Comparison of ENCODE assay signal across 14 cellular contexts in the genomic region with DNA sequence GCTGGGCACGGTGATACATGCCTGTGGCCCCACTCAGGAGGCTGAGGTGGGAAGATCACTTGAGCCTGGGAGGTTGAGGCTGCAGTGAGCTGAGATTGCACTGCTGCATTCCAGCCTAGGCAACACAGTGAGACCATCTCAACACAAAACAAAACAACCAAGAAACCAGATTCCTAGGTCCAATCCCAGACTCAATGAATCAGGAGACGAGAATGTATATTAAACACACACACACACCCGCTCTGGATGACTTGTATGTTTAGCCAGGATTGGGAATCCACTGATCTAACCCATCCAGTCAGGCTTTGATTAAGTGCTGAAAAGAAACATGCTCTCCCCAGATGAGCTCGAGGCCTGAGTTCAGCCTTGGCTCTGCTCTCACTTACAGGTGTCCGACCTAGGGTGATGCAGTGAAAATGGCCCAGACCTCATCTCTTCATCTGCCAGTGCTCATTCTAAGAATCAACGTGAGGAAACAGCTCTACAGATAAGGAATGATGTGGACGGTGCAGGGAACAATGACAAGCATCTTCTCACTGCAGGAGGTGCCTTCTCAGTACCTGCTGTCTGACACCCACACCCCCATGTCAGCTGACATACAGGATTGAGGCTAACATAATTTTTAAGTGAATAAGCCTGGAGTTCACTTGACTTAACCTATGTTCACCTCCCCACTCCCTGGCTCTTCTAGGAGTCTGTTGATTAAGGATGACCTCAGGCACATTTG. TPM values are rescaled to one million over a fixed set of nuclear protein-coding genes. Genes with fewer than 3 reads are reported as not detected.
DNase-seq lines count a peak whose midpoint lies in the region; ATAC-seq, FAIRE-seq and TF ChIP-seq lines count a peak whose summit lies in the region.
"Had no signal": no experiment of that assay in that cellular context is flagged by ENCODE, and none has a peak within 500 bp of the region (broad histone marks: within the 10 kb centered on the region; RNA-seq: fewer than 3 reads in every experiment).

No MANE protein-coding gene starts in this region.

- H3K27me3 ChIP-seq in mesenchymal stem cell (ENCODE audit: control insufficient read depth in 1 of 2, insufficient read depth in 1 of 2, low read length in 2 of 2), result no peaks in the 10 kb centered on the region
- no peaks in the 10 kb centered on the region for H3K27me3 ChIP-seq in HepG2 (ENCODE audit: control insufficient read depth in 1 of 2, insufficient read depth in 2 of 2, low read length in 2 of 2)
- no peaks in the 10 kb centered on the region for H3K27me3 ChIP-seq in body of pancreas
- H3K27me3 ChIP-seq: BE2C, dorsolateral prefrontal cortex, vagina had no signal

- no peak overlapping the region for H3K23ac ChIP-seq in mesenchymal stem cell (ENCODE audit: low read length in 2 of 2)

- H4K91ac ChIP-seq in mesenchymal stem cell (ENCODE audit: low read length), result no peak overlapping the region

- CTCF ChIA-PET in HepG2 (lab: Yijun Ruan, JAX; ENCODE audit: low intra/inter-chr PET ratio, low total read pairs), result interaction anchor here (0.7 to 2.0 kb wide), 2 partner anchors 9 to 315 kb away, joined by 4 to 8 read pairs; no protein-coding TSS in a partner anchor

- no peak for TF ChIP-seq RAD21 in HepG2 (CRISPR knock-in tag; IDR thresholded peaks at IDR 0.05)

- H3K36me3 ChIP-seq in mesenchymal stem cell (ENCODE audit: control insufficient read depth in 1 of 2, insufficient read depth in 2 of 2, low read depth in 1 of 2, low read length in 2 of 2) (peaks cover 55 to 74% of the 10 kb centered on the region in 2 experiments), HepG2 (replicated peaks in 1 of 2; ENCODE audit: control insufficient read depth in 1 of 2, insufficient read depth in 2 of 2, low read length in 2 of 2) (peaks cover 22 to 46% of the 10 kb centered on the region in 2 experiments), body of pancreas (replicated peaks in 1 of 2; ENCODE audit: insufficient read depth in 1 of 2, low read depth in 2 of 2) (peaks cover 0 to 5% of the 10 kb centered on the region in 2 donors)

- TF ChIP-seq EP300 in HepG2 (IDR thresholded peaks at IDR 0.05; ENCODE audit: low read depth in 2 of 2, low read length in 2 of 2) (no peak), HepG2 (CRISPR knock-in tag; IDR thresholded peaks at IDR 0.05; ENCODE audit: borderline replicate concordance) (no peak)

- H2AFZ ChIP-seq in mesenchymal stem cell (ENCODE audit: low read depth, low read length) (no peak overlapping the region), HepG2 (ENCODE audit: low read length) (no peak overlapping the region)

- WGBS in mesenchymal stem cell, result 43% methylated on average over 7 of the region's 7 CpGs
- 95% methylated on average over 6 of the region's 7 CpGs for WGBS in HepG2 (ENCODE audit: low lambda C conversion rate)
- 73 to 80% methylated on average over 6 to 7 of the region's 7 CpGs for WGBS in body of pancreas, 2 donors

- in situ Hi-C loops in astrocyte of the spinal cord (cut with HindIII; ENCODE audit: low sequenced_read_pairs) (no loop called here), HepG2 (cut with HindIII; ENCODE audit: extremely low pct_ligation_motif_present, low pct_unique_long_range_greater_than_20kb) (loop anchor here (5.0 kb wide), 1 partner anchor 315 kb away; no protein-coding TSS in a partner anchor)

- FAIRE-seq in HepG2 (lab: Jason Lieb, UNC), result no peak

- H3K18ac ChIP-seq in mesenchymal stem cell (ENCODE audit: low read depth in 1 of 2, low read length in 2 of 2), result no peak overlapping the region

- no peak for ATAC-seq in HepG2
- no peak for ATAC-seq in GM18517 (IDR thresholded peaks at IDR 0.05; ENCODE audit: unreplicated experiment)
- ATAC-seq in body of pancreas, result no peak

- H2BK15ac ChIP-seq in mesenchymal stem cell (ENCODE audit: low read depth, poor library complexity, severe bottlenecking), result no peak overlapping the region

- peak overlapping the region; percentile 47 for H3K9ac ChIP-seq in mesenchymal stem cell (ENCODE audit: low read length)
- no peak overlapping the region; the same call in 1 of the 2 replicates for H3K9ac ChIP-seq in HepG2 (ENCODE audit: insufficient read depth, low read depth, low read length)

- H3K79me2 ChIP-seq in HepG2 (ENCODE audit: insufficient read depth, low read length), result no peaks in the 10 kb centered on the region

- no peak overlapping the region for H2AK5ac ChIP-seq in mesenchymal stem cell (ENCODE audit: low read length, severe bottlenecking)

- H3K4ac ChIP-seq in mesenchymal stem cell (ENCODE audit: low read depth in 1 of 2, low read length in 2 of 2), result no peak overlapping the region

- H3K79me1 ChIP-seq in mesenchymal stem cell (replicated peaks; ENCODE audit: low read length, poor library complexity, severe bottlenecking), result peaks cover 4% of the 10 kb centered on the region

- H3K14ac ChIP-seq in mesenchymal stem cell (ENCODE audit: low read length in 2 of 2), result no peak overlapping the region

- no TSS peak for BruUV-seq in HepG2 (replicated peaks; lab: Mats Ljungman, UMichigan)

- TF ChIP-seq POLR2A in HepG2 (IDR thresholded peaks at IDR 0.05; ENCODE audit: insufficient read depth in 1 of 2, low read depth in 2 of 2, low read length in 2 of 2), result no peak
- no peak for TF ChIP-seq POLR2A in body of pancreas (IDR thresholded peaks at IDR 0.05)

- peak; percentile 85 for DNase-seq in AG08395 (ENCODE audit: low spot score)
- peak; percentile 55 for DNase-seq in HT1080 (ENCODE audit: low read depth)
- DNase-seq in astrocyte of the spinal cord (ENCODE audit: low read depth, low spot score), result peak; percentile 85
- peak; percentile 91 for DNase-seq in mesenchymal stem cell
- DNase-seq in HepG2 (ENCODE audit: low spot score), result no peak
- no peak for DNase-seq in LoVo (ENCODE audit: low spot score)
- DNase-seq in body of pancreas, result no peak
- DNase-seq: dorsolateral prefrontal cortex, left ventricle myocardium superior, NCI-H2227 treated with DMSO at 0.1 percent for 48 hours, T1000 had no signal

- H3K27ac ChIP-seq in mesenchymal stem cell (ENCODE audit: low read length, poor library complexity, severe bottlenecking), result no peak overlapping the region
- no peak overlapping the region for H3K27ac ChIP-seq in HepG2 (ENCODE audit: extremely low read length, insufficient read depth, low read length)
- H3K27ac ChIP-seq in body of pancreas, result no peak overlapping the region
- H3K27ac ChIP-seq: dorsolateral prefrontal cortex, vagina had no signal

- intact Hi-C loops in HepG2 (cut with micrococcal nuclease; ENCODE audit: unreplicated experiment) (loop anchor here (1.0 kb wide), 2 partner anchors 51 to 316 kb away; no protein-coding TSS in a partner anchor), body of pancreas (cut with DNase I) (loop anchor here (5.0 kb wide), 1 partner anchor 320 kb away; no protein-coding TSS in a partner anchor)

- H3K9me3 ChIP-seq in mesenchymal stem cell (ENCODE audit: control insufficient read depth, low read length) (no peaks in the 10 kb centered on the region), HepG2 (ENCODE audit: low read length) (no peaks in the 10 kb centered on the region), body of pancreas (no peaks in the 10 kb centered on the region)
- H3K9me3 ChIP-seq: BE2C, vagina had no signal

- H3K4me2 ChIP-seq in mesenchymal stem cell (ENCODE audit: low read length, poor library complexity, severe bottlenecking) (no peak overlapping the region), HepG2 (ENCODE audit: low read depth, low read length) (no peak overlapping the region)

- no peak overlapping the region for H4K8ac ChIP-seq in mesenchymal stem cell (ENCODE audit: low read length)

- peaks cover 6% of the 10 kb centered on the region for H3K4me1 ChIP-seq in mesenchymal stem cell (ENCODE audit: control insufficient read depth, insufficient read depth, low read depth, low read length)
- peaks cover 14% of the 10 kb centered on the region for H3K4me1 ChIP-seq in HepG2 (ENCODE audit: insufficient read depth, low read length)
- H3K4me1 ChIP-seq in body of pancreas, result peaks cover 2% of the 10 kb centered on the region

- no peak overlapping the region for H2BK12ac ChIP-seq in mesenchymal stem cell (ENCODE audit: low read length in 2 of 2)

- H4K20me1 ChIP-seq in HepG2 (ENCODE audit: insufficient read depth, low read length), result no peaks in the 10 kb centered on the region

- no peak overlapping the region for H2BK5ac ChIP-seq in mesenchymal stem cell (ENCODE audit: low read depth, low read length, poor library complexity, severe bottlenecking)

- no peak overlapping the region for H2BK120ac ChIP-seq in mesenchymal stem cell (ENCODE audit: low read depth, low read length)

- POLR2A ChIA-PET in HepG2 (lab: Yijun Ruan, JAX), result interaction anchor here (0.6 to 2.4 kb wide), 4 partner anchors 10 to 194 kb away, joined by 3 to 30 read pairs (median 3); partner anchors contain the start of gene SRSF4

- TF ChIP-seq CTCF in astrocyte of the spinal cord (IDR thresholded peaks at IDR 0.05; ENCODE audit: low read depth, low read length) (no peak), HepG2 (CRISPR knock-in tag; IDR thresholded peaks at IDR 0.05) (no peak), body of pancreas (IDR thresholded peaks at IDR 0.05) (no peak)

- H3K4me3 ChIP-seq in astrocyte of the spinal cord (ENCODE audit: low read depth, low read length), result no peak overlapping the region
- H3K4me3 ChIP-seq in mesenchymal stem cell (ENCODE audit: insufficient read depth in 1 of 2, low read depth in 1 of 2, low read length in 2 of 2), result no peak overlapping the region
- H3K4me3 ChIP-seq in HepG2 (replicated peaks in 1 of 3; ENCODE audit: insufficient read depth in 1 of 3, low read depth in 2 of 3, low read length in 3 of 3), result no peak overlapping the region
- no peak overlapping the region for H3K4me3 ChIP-seq in body of pancreas
- H3K4me3 ChIP-seq: dorsolateral prefrontal cortex, vagina had no signal

RNA-seq across cellular contexts. Expression of gene SRSF4, which starts 15.3 kb away (rescaled TPM):
- 30.8 and 60.9 TPM in 2 replicates for total RNA-seq in HT1080 (2014; rRNA removed; shearing (Covaris generic))
- polyA plus RNA-seq in HT1080 (2015; cell fraction: cytosol; rRNA removed), result 46.4 and 59.0 TPM in 2 replicates
- polyA plus RNA-seq in HT1080 (2015; cell fraction: nucleus; rRNA removed), result 76.3 and 84.4 TPM in 2 replicates
- 52.4 TPM for polyA plus RNA-seq in mesenchymal stem cell (2013, experiment 1 of 2)
- 51.7 TPM for polyA plus RNA-seq in mesenchymal stem cell (2013, experiment 2 of 2)
- total RNA-seq in HepG2 (2016; rRNA removed; fragmentation: Illumina TruSeq; extraction: Trizol) (43.3 and 50.9 TPM in 2 replicates), body of pancreas (10 to 100 TPM; 50.3 to 58.3 TPM)
- total RNA-seq in HepG2 (2016; cell fraction: cytosol; rRNA removed; fragmentation: Illumina TruSeq; extraction: Trizol; ENCODE audit: low read depth), result 16.9 and 18.2 TPM in 2 replicates
- total RNA-seq in HepG2 (2016; cell fraction: insoluble cytoplasmic fraction; rRNA removed; fragmentation: Illumina TruSeq; extraction: Trizol), result 37.8 and 52.5 TPM in 2 replicates
- total RNA-seq in HepG2 (2016; cell fraction: membrane; rRNA removed; fragmentation: Illumina TruSeq; extraction: Trizol), result 21.7 and 23.1 TPM in 2 replicates
- total RNA-seq in HepG2 (2016; cell fraction: nucleus; rRNA removed; fragmentation: Illumina TruSeq; extraction: Trizol), result 41.4 and 44.1 TPM in 2 replicates
- polyA plus RNA-seq in HepG2 (2011; rRNA removed), result 37.7 and 39.5 TPM in 2 replicates
- 28.7 and 37.6 TPM in 2 replicates for polyA plus RNA-seq in HepG2 (2011; cell fraction: cytosol; rRNA removed)
- 63.6 and 88.4 TPM in 2 replicates for polyA plus RNA-seq in HepG2 (2011; cell fraction: nucleus; rRNA removed)
- polyA plus RNA-seq in HepG2 (2012), result 47.7 and 72.7 TPM in 2 replicates
- polyA plus RNA-seq in HepG2 (2016; cell fraction: cytosol; fragmentation: Illumina TruSeq; extraction: Trizol; ENCODE audit: low read depth), result 5.4 and 6.5 TPM in 2 replicates
- 69.2 and 77.8 TPM in 2 replicates for polyA plus RNA-seq in HepG2 (2016; cell fraction: insoluble cytoplasmic fraction; fragmentation: Illumina TruSeq; extraction: Trizol; ENCODE audit: low read depth)
- 13.8 and 15.1 TPM in 2 replicates for polyA plus RNA-seq in HepG2 (2016; cell fraction: membrane; fragmentation: Illumina TruSeq; extraction: Trizol; ENCODE audit: low read depth)
- polyA plus RNA-seq in HepG2 (2016; cell fraction: nucleus; fragmentation: Illumina TruSeq; extraction: Trizol; ENCODE audit: insufficient read depth, low read depth), result 159 and 173 TPM in 2 replicates
- polyA minus RNA-seq in HepG2 (2011; rRNA and poly(A)+ RNA removed; ENCODE audit: low replicate concordance), result 13.5 and 27.4 TPM in 2 replicates
- 14.2 and 17.5 TPM in 2 replicates for polyA minus RNA-seq in HepG2 (2011; cell fraction: cytosol; rRNA and poly(A)+ RNA removed)
- polyA minus RNA-seq in HepG2 (2011; cell fraction: nucleus; rRNA and poly(A)+ RNA removed), result 56.5 and 56.9 TPM in 2 replicates

RNA-seq across cellular contexts. Expression of gene MECR, which starts 33.7 kb away (rescaled TPM):
- 34.4 and 34.6 TPM in 2 replicates for total RNA-seq in HT1080 (2014; rRNA removed; shearing (Covaris generic))
- polyA plus RNA-seq in HT1080 (2015; cell fraction: cytosol; rRNA removed), result 22.9 and 32.8 TPM in 2 replicates
- polyA plus RNA-seq in HT1080 (2015; cell fraction: nucleus; rRNA removed), result 20.0 and 35.4 TPM in 2 replicates
- 17.2 TPM for polyA plus RNA-seq in mesenchymal stem cell (2013, experiment 1 of 2)
- polyA plus RNA-seq in mesenchymal stem cell (2013, experiment 2 of 2), result 18.3 TPM
- total RNA-seq in HepG2 (2016; rRNA removed; fragmentation: Illumina TruSeq; extraction: Trizol), result 21.2 and 24.9 TPM in 2 replicates
- total RNA-seq in HepG2 (2016; cell fraction: cytosol; rRNA removed; fragmentation: Illumina TruSeq; extraction: Trizol; ENCODE audit: low read depth), result 40.7 and 49.2 TPM in 2 replicates
- total RNA-seq in HepG2 (2016; cell fraction: insoluble cytoplasmic fraction; rRNA removed; fragmentation: Illumina TruSeq; extraction: Trizol), result 18.4 and 19.7 TPM in 2 replicates
- total RNA-seq in HepG2 (2016; cell fraction: membrane; rRNA removed; fragmentation: Illumina TruSeq; extraction: Trizol), result 43.7 and 46.5 TPM in 2 replicates
- 20.0 and 20.4 TPM in 2 replicates for total RNA-seq in HepG2 (2016; cell fraction: nucleus; rRNA removed; fragmentation: Illumina TruSeq; extraction: Trizol)
- 18.8 and 19.0 TPM in 2 replicates for polyA plus RNA-seq in HepG2 (2011; rRNA removed)
- 13.7 and 17.3 TPM in 2 replicates for polyA plus RNA-seq in HepG2 (2011; cell fraction: cytosol; rRNA removed)
- 21.4 and 26.7 TPM in 2 replicates for polyA plus RNA-seq in HepG2 (2011; cell fraction: nucleus; rRNA removed)
- polyA plus RNA-seq in HepG2 (2012), result 12.7 and 17.0 TPM in 2 replicates
- polyA plus RNA-seq in HepG2 (2016; cell fraction: cytosol; fragmentation: Illumina TruSeq; extraction: Trizol; ENCODE audit: low read depth), result 61.3 and 62.7 TPM in 2 replicates
- 17.8 and 18.6 TPM in 2 replicates for polyA plus RNA-seq in HepG2 (2016; cell fraction: insoluble cytoplasmic fraction; fragmentation: Illumina TruSeq; extraction: Trizol; ENCODE audit: low read depth)
- 46.4 and 47.2 TPM in 2 replicates for polyA plus RNA-seq in HepG2 (2016; cell fraction: membrane; fragmentation: Illumina TruSeq; extraction: Trizol; ENCODE audit: low read depth)
- 28.0 and 30.8 TPM in 2 replicates for polyA plus RNA-seq in HepG2 (2016; cell fraction: nucleus; fragmentation: Illumina TruSeq; extraction: Trizol; ENCODE audit: insufficient read depth, low read depth)
- 26.2 and 47.2 TPM in 2 replicates for polyA minus RNA-seq in HepG2 (2011; rRNA and poly(A)+ RNA removed; ENCODE audit: low replicate concordance)
- 8.0 and 9.2 TPM in 2 replicates for polyA minus RNA-seq in HepG2 (2011; cell fraction: cytosol; rRNA and poly(A)+ RNA removed)
- polyA minus RNA-seq in HepG2 (2011; cell fraction: nucleus; rRNA and poly(A)+ RNA removed), result 22.4 and 23.0 TPM in 2 replicates
- 10 to 100 TPM; 10.6 to 30.7 TPM for total RNA-seq in body of pancreas

RNA-seq across cellular contexts. Expression of gene PTPRU, which starts 39.3 kb away (rescaled TPM):
- total RNA-seq in HT1080 (2014; rRNA removed; shearing (Covaris generic)), result 37.5 and 40.1 TPM in 2 replicates
- polyA plus RNA-seq in HT1080 (2015; cell fraction: cytosol; rRNA removed), result 20.1 and 27.7 TPM in 2 replicates
- 28.9 and 32.2 TPM in 2 replicates for polyA plus RNA-seq in HT1080 (2015; cell fraction: nucleus; rRNA removed)
- 10.1 TPM for polyA plus RNA-seq in mesenchymal stem cell (2013, experiment 1 of 2)
- polyA plus RNA-seq in mesenchymal stem cell (2013, experiment 2 of 2), result 9.8 TPM
- total RNA-seq in HepG2 (2016; rRNA removed; fragmentation: Illumina TruSeq; extraction: Trizol), result 11.0 and 21.6 TPM in 2 replicates
- total RNA-seq in HepG2 (2016; cell fraction: cytosol; rRNA removed; fragmentation: Illumina TruSeq; extraction: Trizol; ENCODE audit: low read depth), result 3.9 and 4.0 TPM in 2 replicates
- 9.4 and 20.9 TPM in 2 replicates for total RNA-seq in HepG2 (2016; cell fraction: insoluble cytoplasmic fraction; rRNA removed; fragmentation: Illumina TruSeq; extraction: Trizol)
- total RNA-seq in HepG2 (2016; cell fraction: membrane; rRNA removed; fragmentation: Illumina TruSeq; extraction: Trizol), result 14.5 and 15.1 TPM in 2 replicates
- total RNA-seq in HepG2 (2016; cell fraction: nucleus; rRNA removed; fragmentation: Illumina TruSeq; extraction: Trizol), result 20.3 and 29.1 TPM in 2 replicates
- 22.3 and 27.8 TPM in 2 replicates for polyA plus RNA-seq in HepG2 (2011; rRNA removed)
- polyA plus RNA-seq in HepG2 (2011; cell fraction: cytosol; rRNA removed), result 16.2 and 24.5 TPM in 2 replicates
- polyA plus RNA-seq in HepG2 (2011; cell fraction: nucleus; rRNA removed), result 56.1 and 65.4 TPM in 2 replicates
- 12.1 and 22.3 TPM in 2 replicates for polyA plus RNA-seq in HepG2 (2012)
- polyA plus RNA-seq in HepG2 (2016; cell fraction: cytosol; fragmentation: Illumina TruSeq; extraction: Trizol; ENCODE audit: low read depth), result 1.8 and 2.3 TPM in 2 replicates
- 9.7 and 12.0 TPM in 2 replicates for polyA plus RNA-seq in HepG2 (2016; cell fraction: insoluble cytoplasmic fraction; fragmentation: Illumina TruSeq; extraction: Trizol; ENCODE audit: low read depth)
- polyA plus RNA-seq in HepG2 (2016; cell fraction: membrane; fragmentation: Illumina TruSeq; extraction: Trizol; ENCODE audit: low read depth), result 6.6 and 8.7 TPM in 2 replicates
- polyA plus RNA-seq in HepG2 (2016; cell fraction: nucleus; fragmentation: Illumina TruSeq; extraction: Trizol; ENCODE audit: insufficient read depth, low read depth), result 46.5 and 51.1 TPM in 2 replicates
- polyA minus RNA-seq in HepG2 (2011; rRNA and poly(A)+ RNA removed; ENCODE audit: low replicate concordance), result 28.3 and 104 TPM in 2 replicates
- polyA minus RNA-seq in HepG2 (2011; cell fraction: cytosol; rRNA and poly(A)+ RNA removed), result 33.6 and 37.1 TPM in 2 replicates
- 18.0 and 19.9 TPM in 2 replicates for polyA minus RNA-seq in HepG2 (2011; cell fraction: nucleus; rRNA and poly(A)+ RNA removed)
- total RNA-seq in body of pancreas, result 10 to 100 TPM; 24.1 to 40.2 TPM

Comparison
In these comparisons a context has a peak if more than half of its experiments do, and no peak if none do; other contexts are left out.
1. DNase-seq: peak in AG08395 (single experiment), HT1080 (single experiment), astrocyte of the spinal cord (single experiment) and mesenchymal stem cell (single experiment); none in HepG2 (single experiment), LoVo (single experiment) and body of pancreas (0 of 4).